In genomic region chr2:18299423-18300212, GRCh38 we compare ENCODE assay signal across 10 cellular contexts.
A peak's percentile ranks its signal among the peaks of the same experiment; 100 is the strongest.
DNase-seq lines count a peak whose midpoint lies in the region; ATAC-seq, FAIRE-seq and TF ChIP-seq lines count a peak whose summit lies in the region.
"Had no signal": no experiment of that assay in that cellular context is flagged by ENCODE, and none has a peak within 500 bp of the region (broad histone marks: within the 10 kb centered on the region; RNA-seq: fewer than 3 reads in every experiment).

No MANE protein-coding gene starts in this region.

- H3K27me3 ChIP-seq in GM23338 (ENCODE audit: insufficient read depth), result no peaks in the 10 kb centered on the region
- no peaks in the 10 kb centered on the region for H3K27me3 ChIP-seq in pancreas

- DNase-seq in GM23338 (ENCODE audit: low spot score) (peak; percentile 40), RWPE1 (ENCODE audit: low spot score) (peak; percentile 69), fibroblast of the conjunctiva (ENCODE audit: low read depth) (peak; percentile 2), pancreas (peak in 3 of 6 donors; percentile 22 to 25 (median 23)), lower leg skin (ENCODE audit: low spot score in 2 of 2) (no peak), NCI-H524 treated with DMSO at 0.1 percent for 48 hours (lab: John Stamatoyannopoulos, UW) (no peak)
- DNase-seq: NCI-H82; stimulated activated CD4-positive, alpha-beta T cell treated with anti-CD3 and anti-CD28 coated beads, Interleukin-15, amount 100 ng/mL, for 24 hours had no signal

- H3K79me2 ChIP-seq in GM23338 (replicated peaks; ENCODE audit: insufficient read depth), result no peaks in the 10 kb centered on the region

- no peak overlapping the region for H2AFZ ChIP-seq in GM23338

- no peaks in the 10 kb centered on the region for H4K20me1 ChIP-seq in GM23338 (replicated peaks; ENCODE audit: insufficient read depth)

- H3K9me3 Mint-ChIP-seq in GM23338, result peaks cover 4% of the 10 kb centered on the region; the same call in 1 of the 3 replicates

- H3K27me3 Mint-ChIP-seq in GM23338 (ENCODE audit: insufficient read depth, low read depth, poor library complexity), result peaks cover 2% of the 10 kb centered on the region

- FAIRE-seq in pancreas (lab: Jason Lieb, UNC), result no peak

- 19 to 24% methylated on average over 9 of the region's 9 CpGs for WGBS in pancreas, 2 donors
- whole genome bisulfite sequencing in lower leg skin, 2 donors, result 43 to 50% methylated on average over 9 of the region's 9 CpGs

- H3K4me1 Mint-ChIP-seq in GM23338, result peaks cover 3% of the 10 kb centered on the region; the same call in 1 of the 3 replicates

- H3K4me1 ChIP-seq in GM23338 (ENCODE audit: insufficient read depth) (peaks cover 4% of the 10 kb centered on the region; the same call in 1 of the 2 replicates), pancreas (peaks cover 0 to 6% (median 0%) of the 10 kb centered on the region in 3 donors)

- no peak for TF ChIP-seq CTCF in GM23338 (conservative IDR thresholded peaks at IDR 0.05; ENCODE audit: low read depth in 2 of 2)
- TF ChIP-seq CTCF in RWPE1 (conservative IDR thresholded peaks at IDR 0.05; ENCODE audit: low read depth), result no peak
- TF ChIP-seq CTCF in pancreas (IDR thresholded peaks at IDR 0.05), result no peak
- no peak for TF ChIP-seq CTCF in lower leg skin (IDR thresholded peaks at IDR 0.05)

- no peaks in the 10 kb centered on the region; the same call in 1 of the 2 replicates for H3K9me2 ChIP-seq in GM23338 (ENCODE audit: insufficient read depth)

- H3K4me2 ChIP-seq in GM23338, result no peak overlapping the region

- H3F3A ChIP-seq in GM23338 (replicated peaks; ENCODE audit: low read depth), result no peaks in the 10 kb centered on the region

- intact Hi-C loops in pancreas (cut with DNase I), result no loop called here
- intact Hi-C loops in lower leg skin (cut with DNase I; ENCODE audit: low total_unique reads), result no loop called here

- H3K9me3 ChIP-seq in pancreas, result no peaks in the 10 kb centered on the region

- TF ChIP-seq POLR2A in lower leg skin (IDR thresholded peaks at IDR 0.05) (no peak), GM18505 (IDR thresholded peaks at IDR 0.05; ENCODE audit: borderline replicate concordance, extremely low read depth, insufficient read depth, insufficient read length) (no peak)

- H3K4me3 ChIP-seq in GM23338, result no peak overlapping the region
- H3K4me3 ChIP-seq in pancreas, result no peak overlapping the region
- H3K4me3 ChIP-seq in lower leg skin (ENCODE audit: low read depth, poor library complexity, severe bottlenecking), result no peak overlapping the region

- CTCF ChIA-PET in RWPE1 (lab: Yijun Ruan, JAX), result no interaction called here

- H3K36me3 Mint-ChIP-seq in GM23338 (ENCODE audit: low read depth), result no peaks in the 10 kb centered on the region

- peak overlapping the region; percentile 70; the same call in 1 of the 2 replicates for H3K27ac Mint-ChIP-seq in GM23338

- ATAC-seq in GM23338, result no peak
- ATAC-seq in pancreas, result peak; percentile 53 to 87 (median 67)
- ATAC-seq in HG02852 (IDR thresholded peaks at IDR 0.05; ENCODE audit: unreplicated experiment), result no peak
- no peak for ATAC-seq in GM18505 (IDR thresholded peaks at IDR 0.05; ENCODE audit: unreplicated experiment)

- H3K27ac ChIP-seq in GM23338 (ENCODE audit: low read depth) (no peak overlapping the region), RWPE1 (peak overlapping the region; percentile 77), pancreas (peak overlapping the region in 2 of 4 donors; percentile 12 to 40)

- no peak overlapping the region for H3K4me3 Mint-ChIP-seq in GM23338

- no peaks in the 10 kb centered on the region for H3K36me3 ChIP-seq in GM23338 (ENCODE audit: insufficient read depth)
- no peaks in the 10 kb centered on the region for H3K36me3 ChIP-seq in pancreas

- POLR2A ChIA-PET in RWPE1 (lab: Yijun Ruan, JAX; ENCODE audit: low non-redundant PET), result interaction anchor here (0.6 kb wide), 1 partner anchor 10 kb away, joined by 6 read pairs; no protein-coding TSS in a partner anchor

TF ChIP-seq in GM23338, 12 proteins besides CTCF, POLR2A, EP300 and RAD21 (continues in another document):
- no peak for TF ChIP-seq NANOG (IDR thresholded peaks at IDR 0.05; ENCODE audit: borderline replicate concordance)
- TF ChIP-seq EZH2 (IDR thresholded peaks at IDR 0.05; ENCODE audit: low read depth, unreplicated experiment), result no peak
- no peak for TF ChIP-seq ETS1 (IDR thresholded peaks at IDR 0.05)
- TF ChIP-seq STAT1 (IDR thresholded peaks at IDR 0.05; ENCODE audit: unreplicated experiment), result no peak
- TF ChIP-seq ZNF331 (CRISPR knock-in tag; IDR thresholded peaks at IDR 0.05; ENCODE audit: low read depth), result no peak
- TF ChIP-seq CREB1 (CRISPR knock-in tag; IDR thresholded peaks at IDR 0.05; ENCODE audit: low read depth), result no peak
- no peak for TF ChIP-seq ZNF462 (CRISPR knock-in tag; IDR thresholded peaks at IDR 0.05)

Comparison
In these comparisons a context has a peak if more than half of its experiments do, and no peak if none do; other contexts are left out.
1. ATAC-seq: peak in pancreas (4 of 4); none in GM23338 (single experiment), HG02852 (single experiment) and GM18505 (single experiment).
2. DNase-seq: peak in GM23338 (single experiment), RWPE1 (single experiment) and fibroblast of the conjunctiva (single experiment); none in lower leg skin (0 of 2) and NCI-H524 treated with DMSO at 0.1 percent for 48 hours (single experiment).